27 cellular contexts compared by ENCODE assay signal in the genomic region with DNA sequence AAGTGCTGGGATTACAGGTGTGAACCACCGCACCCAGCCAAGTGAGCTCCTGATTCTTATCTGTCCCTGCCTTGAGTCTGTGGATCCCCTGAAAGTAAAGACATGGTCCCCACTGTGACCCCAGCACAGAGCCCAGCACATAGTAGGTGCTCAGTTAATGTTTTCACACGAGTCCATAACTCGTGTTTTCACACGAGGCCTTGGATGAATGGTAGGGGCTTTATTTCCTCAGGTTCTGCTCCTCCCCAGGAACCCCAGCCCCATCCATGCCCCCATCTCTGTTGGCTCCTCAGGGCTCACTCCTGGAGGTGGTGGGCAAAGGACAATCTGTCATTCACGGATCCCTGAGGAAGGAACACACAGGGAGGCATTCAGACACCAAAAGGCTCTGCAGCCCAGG. TPM values are rescaled to one million over a fixed set of nuclear protein-coding genes. Genes with fewer than 3 reads are reported as not detected.
"Had no signal": no experiment of that assay in that cellular context is flagged by ENCODE, and none has a peak within 500 bp of the region (broad histone marks: within the 10 kb centered on the region; RNA-seq: fewer than 3 reads in every experiment).

No MANE protein-coding gene starts in this region.

- DNase-seq: cortex of kidney; effector memory CD8-positive, alpha-beta T cell; erythroblast; esophagus squamous epithelium; foreskin melanocyte; glutamatergic neuron; heart right ventricle; hippocampal formation; left cardiac atrium; left lung; mesenchymal stem cell; mucosa of descending colon; naive B cell; stimulated activated CD4-positive, alpha-beta T cell treated with anti-CD3 and anti-CD28 coated beads, Interleukin-12 subunit alpha, Interleukin-12 subunit beta, amount 100 ng/mL, for 4 hours; stimulated activated CD4-positive, alpha-beta T cell treated with anti-CD3 and anti-CD28 coated beads, Interleukin-1b, Interleukin-23, amount 100 ng/mL, for 48 hours; stimulated activated CD4-positive, alpha-beta T cell treated with anti-CD3 and anti-CD28 coated beads, Interleukin-4, amount 100 ng/mL, for 24 hours; stimulated activated naive CD4-positive, alpha-beta T cell treated with Interleukin-2 at 50 U/mL for 16 hours; stomach; thyroid gland; trophoblast cell had no signal

- H3K4me3 ChIP-seq: esophagus squamous epithelium, heart right ventricle, left lung, mucosa of descending colon, smooth muscle cell, stomach, thyroid gland had no signal

- H3K27me3 ChIP-seq: thyroid gland had no signal

- H3K27ac ChIP-seq: esophagus squamous epithelium, heart right ventricle, left lung, neutrophil, parathyroid adenoma, stomach, thyroid gland had no signal

- H3K36me3 ChIP-seq: esophagus squamous epithelium, heart right ventricle, left lung, neutrophil, stomach, thyroid gland had no signal

- ATAC-seq: effector memory CD8-positive, alpha-beta T cell; heart right ventricle; left cardiac atrium; left lung; mucosa of descending colon; natural killer cell treated with Interleukin-12 subunit alpha and Interleukin-12 subunit beta and Interleukin-15 and Interleukin-18, amount 100 ng/mL, for 72 hours; sciatic nerve; stimulated activated effector memory CD8-positive, alpha-beta T cell treated with anti-CD3 and anti-CD28 coated beads, Interleukin-12 subunit alpha, Interleukin-12 subunit beta, amount 100 ng/mL, for 72 hours had no signal

RNA-seq across cellular contexts. Expression of gene PDE4C, which starts 23.6 kb away (rescaled TPM):
- total RNA-seq: subcutaneous adipose tissue had no signal
